ENCODE assay signal across 1 cellular context in genomic region chr2:69597843-69598610, GRCh38.
TF ChIP-seq lines count a peak whose summit lies in the region.

No MANE protein-coding gene starts in this region.

TF ChIP-seq in IMR-90, 13 proteins besides CTCF, POLR2A, EP300 and RAD21:
- TF ChIP-seq, protein P1, sequence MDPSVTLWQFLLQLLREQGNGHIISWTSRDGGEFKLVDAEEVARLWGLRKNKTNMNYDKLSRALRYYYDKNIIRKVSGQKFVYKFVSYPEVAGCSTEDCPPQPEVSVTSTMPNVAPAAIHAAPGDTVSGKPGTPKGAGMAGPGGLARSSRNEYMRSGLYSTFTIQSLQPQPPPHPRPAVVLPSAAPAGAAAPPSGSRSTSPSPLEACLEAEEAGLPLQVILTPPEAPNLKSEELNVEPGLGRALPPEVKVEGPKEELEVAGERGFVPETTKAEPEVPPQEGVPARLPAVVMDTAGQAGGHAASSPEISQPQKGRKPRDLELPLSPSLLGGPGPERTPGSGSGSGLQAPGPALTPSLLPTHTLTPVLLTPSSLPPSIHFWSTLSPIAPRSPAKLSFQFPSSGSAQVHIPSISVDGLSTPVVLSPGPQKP (IDR thresholded peaks at IDR 0.05; ENCODE audit: borderline replicate concordance, low read depth, low read length), result no peak
- peak; percentile 84 for TF ChIP-seq NFE2L2 (IDR thresholded peaks at IDR 0.05; ENCODE audit: low read depth, low read length)
- peak; percentile 82 for TF ChIP-seq MAFK (IDR thresholded peaks at IDR 0.05; ENCODE audit: low read depth, low read length)
